In genomic region chr15:85557385-85557784, GRCh38 we compare ENCODE assay signal across 22 cellular contexts.
"Had no signal": no experiment of that assay in that cellular context is flagged by ENCODE, and none has a peak within 500 bp of the region (broad histone marks: within the 10 kb centered on the region; RNA-seq: fewer than 3 reads in every experiment).

No MANE protein-coding gene starts in this region.

- ATAC-seq: activated T-cell treated with anti-CD3 and anti-CD28 coated beads, Interleukin-2, amount 50 U/mL, for 4 hours; gastroesophageal sphincter; left cardiac atrium; stimulated activated effector memory CD8-positive, alpha-beta T cell treated with anti-CD3 and anti-CD28 coated beads, Interleukin-12 subunit alpha, Interleukin-12 subunit beta, amount 100 ng/mL, for 72 hours had no signal

- H3K27ac ChIP-seq: adrenal gland, breast epithelium, esophagus muscularis mucosa, gastroesophageal sphincter, sigmoid colon, tibial artery, vagina had no signal

- DNase-seq: activated B cell treated with CpG ODN at 0.5 μM for 24 hours; activated CD4-positive, alpha-beta memory T cell treated with anti-CD3 and anti-CD28 coated beads for 36 hours; activated CD4-positive, alpha-beta T cell treated with anti-CD3 and anti-CD28 coated beads for 4 hours; activated naive CD4-positive, alpha-beta T cell; activated T-cell treated with anti-CD3 and anti-CD28 coated beads, Interleukin-2, amount 50 U/mL, for 4 hours; adrenal gland; cerebellar nuclear complex; cortex of kidney; effector CD4-positive, alpha-beta T cell; left cardiac atrium; midbrain; occipital lobe; posterior cingulate gyrus; sigmoid colon; stimulated activated CD4-positive, alpha-beta T cell treated with anti-CD3 and anti-CD28 coated beads, Interleukin-4, amount 100 ng/mL, for 24 hours; tibial artery had no signal

- H3K9me3 Mint-ChIP-seq: activated B cell treated with CpG ODN at 0.5 μM for 24 hours; activated CD4-positive, alpha-beta memory T cell treated with anti-CD3 and anti-CD28 coated beads for 36 hours; activated T-cell treated with anti-CD3 and anti-CD28 coated beads, Interleukin-2, amount 50 U/mL, for 4 hours; nephron; stimulated activated effector memory CD8-positive, alpha-beta T cell treated with anti-CD3 and anti-CD28 coated beads, Interleukin-12 subunit alpha, Interleukin-12 subunit beta, amount 100 ng/mL, for 72 hours had no signal

- H3K27me3 ChIP-seq: adrenal gland, breast epithelium, esophagus muscularis mucosa, gastroesophageal sphincter, sigmoid colon, tibial artery, vagina had no signal

- H3K9me3 ChIP-seq: adrenal gland, breast epithelium, esophagus muscularis mucosa, gastroesophageal sphincter, sigmoid colon, tibial artery, vagina had no signal

- H3K27me3 Mint-ChIP-seq: activated B cell treated with CpG ODN at 0.5 μM for 24 hours; activated CD4-positive, alpha-beta memory T cell treated with anti-CD3 and anti-CD28 coated beads for 36 hours had no signal

- H3K4me3 Mint-ChIP-seq: activated B cell treated with CpG ODN at 0.5 μM for 24 hours; activated CD4-positive, alpha-beta memory T cell treated with anti-CD3 and anti-CD28 coated beads for 36 hours; activated T-cell treated with anti-CD3 and anti-CD28 coated beads, Interleukin-2, amount 50 U/mL, for 4 hours; nephron; stimulated activated effector memory CD8-positive, alpha-beta T cell treated with anti-CD3 and anti-CD28 coated beads, Interleukin-12 subunit alpha, Interleukin-12 subunit beta, amount 100 ng/mL, for 72 hours had no signal
